ENCODE assay signal across 21 cellular contexts in the genomic region with DNA sequence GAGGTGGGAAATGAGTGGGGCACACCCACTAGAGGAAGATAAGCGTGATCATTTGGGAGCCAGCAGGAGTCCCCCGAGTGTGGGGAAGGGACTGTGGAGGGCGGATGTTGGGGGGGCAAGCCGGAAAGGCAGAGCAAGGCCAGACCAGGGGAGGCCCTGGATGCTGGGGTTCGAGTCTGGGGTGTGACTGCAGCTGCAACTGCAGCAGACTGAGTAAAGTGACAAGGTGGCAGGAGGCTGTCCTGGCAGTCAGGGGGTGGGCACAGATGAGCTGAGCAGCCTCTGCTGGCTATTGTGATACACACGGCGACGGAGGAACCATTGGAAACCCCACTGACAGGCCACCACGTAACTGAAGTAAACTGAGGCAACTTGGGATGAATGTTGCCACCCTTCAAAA.
DNase-seq lines count a peak whose midpoint lies in the region; ATAC-seq and TF ChIP-seq lines count a peak whose summit lies in the region.
"Had no signal": no experiment of that assay in that cellular context is flagged by ENCODE, and none has a peak within 500 bp of the region (broad histone marks: within the 10 kb centered on the region; RNA-seq: fewer than 3 reads in every experiment).

No MANE protein-coding gene starts in this region.

- H3K27me3 ChIP-seq in AG04450 (ENCODE audit: control insufficient read depth, insufficient read depth, low read length), result no peaks in the 10 kb centered on the region
- no peaks in the 10 kb centered on the region for H3K27me3 ChIP-seq in CD8-positive, alpha-beta memory T cell (ENCODE audit: insufficient read depth, low read length, poor library complexity, severe bottlenecking)
- H3K27me3 ChIP-seq: Peyer's patch, right atrium auricular region, transverse colon had no signal

- no peak for TF ChIP-seq CTCF in AG04450 (IDR thresholded peaks at IDR 0.05; ENCODE audit: low read depth, low read length)

- no peaks in the 10 kb centered on the region for H3K4me1 ChIP-seq in CD8-positive, alpha-beta memory T cell (ENCODE audit: insufficient read depth, low read length)
- H3K4me1 ChIP-seq: parathyroid adenoma, right atrium auricular region had no signal

- H3K4me1 Mint-ChIP-seq in CD8-positive, alpha-beta memory T cell, result peaks cover 12 to 15% (median 13%) of the 10 kb centered on the region in 3 donors
- H3K4me1 Mint-ChIP-seq in effector memory CD8-positive, alpha-beta T cell (ENCODE audit: low read depth in 2 of 2), result peaks cover 7 to 22% of the 10 kb centered on the region in 2 donors
- H3K4me1 Mint-ChIP-seq in natural killer cell treated with Interleukin-12 subunit alpha and Interleukin-12 subunit beta and Interleukin-15 and Interleukin-18, amount 100 ng/mL, for 72 hours (ENCODE audit: low read depth in 2 of 2), result peaks cover 14 to 25% of the 10 kb centered on the region in 2 donors
- H3K4me1 Mint-ChIP-seq: nephron progenitor cell had no signal

- CTCF ChIA-PET in AG04450 (lab: Charles Lee), result interaction anchor here (2.3 kb wide), 1 partner anchor 48 kb away, joined by 9 read pairs; no protein-coding TSS in a partner anchor
- CTCF ChIA-PET in CD8-positive, alpha-beta memory T cell (lab: Charles Lee), result no interaction called here

- peak overlapping the region; percentile 2 for H3K27ac ChIP-seq in AG04450 (ENCODE audit: low read depth, low read length)
- H3K27ac ChIP-seq in CD8-positive, alpha-beta memory T cell (ENCODE audit: low read depth, low read length), result no peak overlapping the region
- H3K27ac ChIP-seq: parathyroid adenoma, right atrium auricular region had no signal

- no peak for ATAC-seq in effector memory CD8-positive, alpha-beta T cell (replicated peaks)
- ATAC-seq in natural killer cell treated with Interleukin-12 subunit alpha and Interleukin-12 subunit beta and Interleukin-15 and Interleukin-18, amount 100 ng/mL, for 72 hours, result peak in 1 of 2 donors; percentile 3
- no peak for ATAC-seq in left cardiac atrium
- ATAC-seq: activated T-cell treated with anti-CD3 and anti-CD28 coated beads, Interleukin-2, amount 50 U/mL, for 72 hours had no signal

- DNase-seq in AG04450 (ENCODE audit: low read depth, low spot score) (no peak), activated gamma-delta T cell (lab: John Stamatoyannopoulos, UW) (no peak), left cardiac atrium (no peak), HuH-7 (ENCODE audit: low spot score) (no peak), activated gamma-delta T cell treated with Interleukin-2 at 50 U/mL for 16 hours (no peak)
- DNase-seq in CD8-positive, alpha-beta memory T cell, result no peak
- no peak for DNase-seq in effector memory CD8-positive, alpha-beta T cell
- no peak for DNase-seq in natural killer cell treated with Interleukin-12 subunit alpha and Interleukin-12 subunit beta and Interleukin-15 and Interleukin-18, amount 100 ng/mL, for 72 hours (ENCODE audit: low spot score)
- DNase-seq: activated CD4-positive, alpha-beta T cell treated with anti-CD3 and anti-CD28 coated beads, Interleukin-2, amount 10 ng/mL, durations not matched to agents 24 days and 14 days; activated naive CD4-positive, alpha-beta T cell treated with anti-CD3 and anti-CD28 coated beads, Interleukin-2, amount 50 U/mL, for 16 hours; activated T-cell treated with anti-CD3 and anti-CD28 coated beads, Interleukin-2, amount 50 U/mL, for 72 hours; COR-L47; H9; midbrain; NCI-H82; nephron progenitor cell; Peyer's patch; SHP77 treated with DMSO at 0.1 percent for 48 hours; transverse colon had no signal

- no peaks in the 10 kb centered on the region for H3K9me3 ChIP-seq in AG04450 (ENCODE audit: control insufficient read depth, insufficient read depth, low read length)
- H3K9me3 ChIP-seq in CD8-positive, alpha-beta memory T cell (ENCODE audit: low read length), result no peaks in the 10 kb centered on the region
- H3K9me3 ChIP-seq: Peyer's patch, right atrium auricular region, transverse colon had no signal

- H3K27ac Mint-ChIP-seq in CD8-positive, alpha-beta memory T cell, result peak overlapping the region in 6 of 8 donors; percentile 6 to 71 (median 42)
- H3K27ac Mint-ChIP-seq in effector memory CD8-positive, alpha-beta T cell, result peak overlapping the region; percentile 36 to 79
- peak overlapping the region; percentile 59 to 72 for H3K27ac Mint-ChIP-seq in natural killer cell treated with Interleukin-12 subunit alpha and Interleukin-12 subunit beta and Interleukin-15 and Interleukin-18, amount 100 ng/mL, for 72 hours
- H3K27ac Mint-ChIP-seq: activated T-cell treated with anti-CD3 and anti-CD28 coated beads, Interleukin-2, amount 50 U/mL, for 72 hours had no signal

- POLR2A ChIA-PET in AG04450 (lab: Yijun Ruan, JAX), result no interaction called here
- POLR2A ChIA-PET in CD8-positive, alpha-beta memory T cell (lab: Charles Lee), result interaction anchor here (0.6 kb wide), 1 partner anchor 51 kb away, joined by 4 read pairs; no protein-coding TSS in a partner anchor

- H3K4me3 ChIP-seq in AG04450 (ENCODE audit: low read depth, low read length), result no peak overlapping the region
- H3K4me3 ChIP-seq in CD8-positive, alpha-beta memory T cell (ENCODE audit: low read length), result no peak overlapping the region
- H3K4me3 ChIP-seq: Peyer's patch, right atrium auricular region, transverse colon had no signal

- no peak overlapping the region for H3K4me3 Mint-ChIP-seq in CD8-positive, alpha-beta memory T cell
- H3K4me3 Mint-ChIP-seq in effector memory CD8-positive, alpha-beta T cell, result no peak overlapping the region
- H3K4me3 Mint-ChIP-seq in natural killer cell treated with Interleukin-12 subunit alpha and Interleukin-12 subunit beta and Interleukin-15 and Interleukin-18, amount 100 ng/mL, for 72 hours, result peak overlapping the region; percentile 11
- H3K4me3 Mint-ChIP-seq: activated CD4-positive, alpha-beta T cell treated with anti-CD3 and anti-CD28 coated beads, Interleukin-2, amount 10 ng/mL, durations not matched to agents 24 days and 14 days; activated T-cell treated with anti-CD3 and anti-CD28 coated beads, Interleukin-2, amount 50 U/mL, for 72 hours; H9; nephron progenitor cell had no signal

- no peaks in the 10 kb centered on the region for H3K9me3 Mint-ChIP-seq in CD8-positive, alpha-beta memory T cell
- H3K9me3 Mint-ChIP-seq in effector memory CD8-positive, alpha-beta T cell, result no peaks in the 10 kb centered on the region
- H3K9me3 Mint-ChIP-seq in natural killer cell treated with Interleukin-12 subunit alpha and Interleukin-12 subunit beta and Interleukin-15 and Interleukin-18, amount 100 ng/mL, for 72 hours, result no peaks in the 10 kb centered on the region
- H3K9me3 Mint-ChIP-seq: activated CD4-positive, alpha-beta T cell treated with anti-CD3 and anti-CD28 coated beads, Interleukin-2, amount 10 ng/mL, durations not matched to agents 24 days and 14 days; activated T-cell treated with anti-CD3 and anti-CD28 coated beads, Interleukin-2, amount 50 U/mL, for 72 hours; H9; nephron progenitor cell had no signal

- H3K27me3 Mint-ChIP-seq in CD8-positive, alpha-beta memory T cell, result no peaks in the 10 kb centered on the region
- no peaks in the 10 kb centered on the region for H3K27me3 Mint-ChIP-seq in effector memory CD8-positive, alpha-beta T cell
- H3K27me3 Mint-ChIP-seq in natural killer cell treated with Interleukin-12 subunit alpha and Interleukin-12 subunit beta and Interleukin-15 and Interleukin-18, amount 100 ng/mL, for 72 hours, result no peaks in the 10 kb centered on the region

- H3K36me3 Mint-ChIP-seq in CD8-positive, alpha-beta memory T cell, result peaks cover 0 to 22% (median 0%) of the 10 kb centered on the region in 3 donors
- H3K36me3 Mint-ChIP-seq in effector memory CD8-positive, alpha-beta T cell (ENCODE audit: insufficient read depth), result peaks cover 10% of the 10 kb centered on the region
- H3K36me3 Mint-ChIP-seq in natural killer cell treated with Interleukin-12 subunit alpha and Interleukin-12 subunit beta and Interleukin-15 and Interleukin-18, amount 100 ng/mL, for 72 hours, result peaks cover 5% of the 10 kb centered on the region

- intact Hi-C loops in left cardiac atrium (cut with DNase I), result no loop called here

- H3K36me3 ChIP-seq in CD8-positive, alpha-beta memory T cell (ENCODE audit: insufficient read depth, low read length), result no peaks in the 10 kb centered on the region
- H3K36me3 ChIP-seq: right atrium auricular region, transverse colon had no signal
